28 cellular contexts compared by ENCODE assay signal in the genomic region with DNA sequence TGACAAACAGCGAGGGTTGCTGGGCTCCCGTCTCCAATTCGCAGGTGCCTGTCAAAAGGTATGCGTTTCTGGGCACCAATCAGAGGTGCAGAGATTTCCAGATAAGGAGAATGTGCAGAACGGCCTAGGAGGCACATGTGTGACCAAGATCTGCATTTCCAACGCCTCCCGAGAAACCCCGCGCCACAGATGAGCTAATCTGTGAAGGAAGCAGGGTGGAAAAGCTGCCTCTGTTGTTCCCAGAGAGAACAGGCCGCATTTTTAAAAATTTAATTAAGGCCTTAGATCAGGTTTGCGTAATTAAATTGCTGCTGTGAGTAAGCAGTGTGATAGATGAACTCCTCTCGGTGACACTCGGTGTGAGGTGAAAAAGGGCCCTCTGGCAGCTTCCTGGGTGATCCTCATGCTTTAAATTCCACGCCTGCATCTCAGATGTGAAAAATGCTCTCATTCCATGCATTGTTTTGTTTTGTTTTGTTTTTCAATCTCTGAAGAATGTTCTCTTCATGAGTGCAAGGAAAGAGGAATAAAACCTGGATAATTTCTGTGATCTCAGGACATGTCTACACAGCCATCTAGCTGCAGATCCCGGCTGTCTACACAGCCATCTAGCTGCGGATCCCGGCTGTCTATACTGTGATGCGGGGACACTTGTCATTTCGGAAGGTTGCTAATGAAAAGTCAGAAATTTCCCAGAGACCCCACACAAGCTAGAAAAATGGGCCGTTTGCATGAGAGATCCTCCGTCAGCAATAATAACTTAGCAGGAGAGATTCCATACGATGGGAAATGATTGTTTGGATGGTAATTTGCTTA.
DNase-seq lines count a peak whose midpoint lies in the region; ATAC-seq, FAIRE-seq and TF ChIP-seq lines count a peak whose summit lies in the region.
"Had no signal": no experiment of that assay in that cellular context is flagged by ENCODE, and none has a peak within 500 bp of the region (broad histone marks: within the 10 kb centered on the region; RNA-seq: fewer than 3 reads in every experiment).

No MANE protein-coding gene starts in this region.

- H3K36me3 Mint-ChIP-seq in astrocyte (ENCODE audit: low read depth, unreplicated experiment) = peaks cover 2% of the 10 kb centered on the region
- H3K36me3 Mint-ChIP-seq: activated naive CD8-positive, alpha-beta T cell; CD4-positive, CD25-positive, alpha-beta regulatory T cell; naive thymus-derived CD8-positive, alpha-beta T cell had no signal

- no peaks in the 10 kb centered on the region for H3K79me1 ChIP-seq in mesendoderm (ENCODE audit: low read length)

- peak; percentile 87 for FAIRE-seq in astrocyte (lab: Jason Lieb, UNC)
- FAIRE-seq: D721Med, TTC549 had no signal

- H3K4me1 Mint-ChIP-seq in astrocyte (ENCODE audit: low read depth, unreplicated experiment) = peaks cover 17% of the 10 kb centered on the region
- H3K4me1 Mint-ChIP-seq: activated CD4-positive, alpha-beta T cell treated with anti-CD3 and anti-CD28 coated beads for 36 hours; CD4-positive, CD25-positive, alpha-beta regulatory T cell; naive thymus-derived CD8-positive, alpha-beta T cell had no signal

- POLR2A ChIA-PET in AG04449 (lab: Yijun Ruan, JAX) = interaction anchor here (1.7 kb wide), 1 partner anchor 18 kb away, joined by 6 read pairs; no protein-coding TSS in a partner anchor

- peaks cover 6% of the 10 kb centered on the region for H3K4me1 ChIP-seq in astrocyte (ENCODE audit: insufficient read depth, low read length)
- peaks cover 5% of the 10 kb centered on the region for H3K4me1 ChIP-seq in mesendoderm (ENCODE audit: control insufficient read depth, low read depth, low read length)
- H3K4me1 ChIP-seq: spleen, upper lobe of right lung had no signal

- H3K23ac ChIP-seq in mesendoderm (ENCODE audit: low read length) = no peak overlapping the region

- no peak overlapping the region for H3K4ac ChIP-seq in mesendoderm (ENCODE audit: low read depth, low read length)

- H2BK120ac ChIP-seq in mesendoderm (ENCODE audit: low read depth, low read length) = no peak overlapping the region

- H3K9me3 Mint-ChIP-seq in astrocyte (ENCODE audit: unreplicated experiment) = peaks cover under 1% of the 10 kb centered on the region
- H3K9me3 Mint-ChIP-seq: H9; naive thymus-derived CD8-positive, alpha-beta T cell; T-helper 1 cell treated with Interleukin-12 subunit alpha and Interleukin-12 subunit beta and Interleukin-4 antibody, amounts not matched to agents 30 μg/mL and 1 μg/mL, for 36 hours had no signal

- no peak overlapping the region for H2AK5ac ChIP-seq in mesendoderm (ENCODE audit: low read length)

- WGBS in mesendoderm (ENCODE audit: extremely low coverage, insufficient coverage, low lambda C conversion rate) = no CpG with 5 or more reads among the region's 22 CpGs

- H4K20me1 ChIP-seq in astrocyte (ENCODE audit: insufficient read depth, low read length) = no peaks in the 10 kb centered on the region

- H3K27me3 ChIP-seq in astrocyte (ENCODE audit: insufficient read depth, low read length) (no peaks in the 10 kb centered on the region), mesendoderm (ENCODE audit: insufficient read depth, low read length, poor library complexity) (no peaks in the 10 kb centered on the region)
- H3K27me3 ChIP-seq: ovary, upper lobe of right lung had no signal

- H3K9me3 ChIP-seq in astrocyte (ENCODE audit: insufficient read depth, low read depth, low read length) = no peaks in the 10 kb centered on the region
- H3K9me3 ChIP-seq: ovary, spleen, upper lobe of right lung had no signal

- CTCF ChIA-PET in AG04449 (lab: Yijun Ruan, JAX) = interaction anchor here (1.1 kb wide), 1 partner anchor 63 kb away, joined by 3 read pairs; no protein-coding TSS in a partner anchor

- no peak overlapping the region for H3K18ac ChIP-seq in mesendoderm (ENCODE audit: low read length)

- TF ChIP-seq CTCF in AG04449 (IDR thresholded peaks at IDR 0.05; ENCODE audit: insufficient read depth, low read length, missing control alignments) (no peak), astrocyte (IDR thresholded peaks at IDR 0.05; ENCODE audit: insufficient read depth, low read depth, low read length) (no peak)

- H3K9ac ChIP-seq in astrocyte (ENCODE audit: low read length) (peak overlapping the region; percentile 35), mesendoderm (ENCODE audit: low read length) (no peak overlapping the region)

- H3K36me3 ChIP-seq in astrocyte (ENCODE audit: insufficient read depth, low read length) = no peaks in the 10 kb centered on the region
- H3K36me3 ChIP-seq in mesendoderm (ENCODE audit: control insufficient read depth, insufficient read depth, low read length) = no peaks in the 10 kb centered on the region
- H3K36me3 ChIP-seq: ovary, spleen, upper lobe of right lung had no signal

- peak; percentile 51 for DNase-seq in AG04449 (ENCODE audit: low read depth, low spot score)
- DNase-seq in GM04503 (ENCODE audit: low read depth) = peak; percentile 86
- peak; percentile 73 for DNase-seq in astrocyte (ENCODE audit: low read depth)
- peak; percentile 86 for DNase-seq in mesendoderm
- no peak for DNase-seq in effector CD8-positive, alpha-beta T cell (lab: John Stamatoyannopoulos, UW)
- DNase-seq in hypothalamus (lab: John Stamatoyannopoulos, UW) = no peak
- DNase-seq: activated CD4-positive, alpha-beta T cell treated with anti-CD3 and anti-CD28 coated beads for 36 hours; activated CD8-positive, alpha-beta T cell treated with anti-CD3 and anti-CD28 coated beads, Interleukin-2, amount 10 ng/mL, durations not matched to agents 7 days and 5 days; CD4-positive, CD25-positive, alpha-beta regulatory T cell; central memory CD4-positive, alpha-beta T cell; H9; islet precursor cell; midbrain; naive thymus-derived CD8-positive, alpha-beta T cell; NCI-H1105 treated with DMSO at 0.1 percent for 48 hours; NCI-H2029; NCI-H345; RPMI8226; spleen; stimulated activated CD4-positive, alpha-beta T cell treated with anti-CD3 and anti-CD28 coated beads, Interleukin-4, amount 100 ng/mL, for 1 hour had no signal

- H3K27ac ChIP-seq in astrocyte (ENCODE audit: low read depth, low read length) (no peak overlapping the region), mesendoderm (ENCODE audit: low read depth, low read length) (no peak overlapping the region)
- H3K27ac ChIP-seq: ovary, spleen, upper lobe of right lung had no signal

- H3K4me3 Mint-ChIP-seq in astrocyte (ENCODE audit: unreplicated experiment) = peak overlapping the region; percentile 14
- H3K4me3 Mint-ChIP-seq: activated CD4-positive, alpha-beta T cell treated with anti-CD3 and anti-CD28 coated beads for 36 hours; activated CD8-positive, alpha-beta T cell treated with anti-CD3 and anti-CD28 coated beads, Interleukin-2, amount 10 ng/mL, durations not matched to agents 7 days and 5 days; activated naive CD8-positive, alpha-beta T cell; CD4-positive, CD25-positive, alpha-beta regulatory T cell; H9; naive thymus-derived CD8-positive, alpha-beta T cell; T-helper 1 cell treated with Interleukin-12 subunit alpha and Interleukin-12 subunit beta and Interleukin-4 antibody, amounts not matched to agents 30 μg/mL and 1 μg/mL, for 36 hours had no signal

- H3K79me2 ChIP-seq in astrocyte (ENCODE audit: insufficient read depth, low read length) (no peaks in the 10 kb centered on the region), mesendoderm (ENCODE audit: control insufficient read depth, insufficient read depth, low read length) (no peaks in the 10 kb centered on the region)

- H2BK15ac ChIP-seq in mesendoderm (replicated peaks; ENCODE audit: low read depth) = no peak overlapping the region

- ATAC-seq in GM21515 (IDR thresholded peaks at IDR 0.05; ENCODE audit: unreplicated experiment) (no peak), GM18909 (IDR thresholded peaks at IDR 0.05; ENCODE audit: poor library complexity, unreplicated experiment) (no peak)
- ATAC-seq: activated CD4-positive, alpha-beta T cell treated with anti-CD3 and anti-CD28 coated beads for 36 hours; activated CD8-positive, alpha-beta T cell treated with anti-CD3 and anti-CD28 coated beads, Interleukin-2, amount 10 ng/mL, durations not matched to agents 7 days and 5 days; naive thymus-derived CD8-positive, alpha-beta T cell; upper lobe of right lung had no signal

- no peak overlapping the region for H3K4me3 ChIP-seq in AG04449 (ENCODE audit: low read depth, low read length)
- H3K4me3 ChIP-seq in astrocyte (ENCODE audit: insufficient read depth, low read depth, low read length) = no peak overlapping the region
- no peak overlapping the region for H3K4me3 ChIP-seq in mesendoderm (ENCODE audit: low read length)
- H3K4me3 ChIP-seq: ovary, spleen, upper lobe of right lung had no signal

- H3K4me2 ChIP-seq in astrocyte (ENCODE audit: low read length) = peak overlapping the region; percentile 5
- H3K4me2 ChIP-seq in mesendoderm (ENCODE audit: low read length) = no peak overlapping the region

- peaks cover 21% of the 10 kb centered on the region for H3K27me3 Mint-ChIP-seq in astrocyte (ENCODE audit: low read depth, unreplicated experiment)
- H3K27me3 Mint-ChIP-seq: activated CD4-positive, alpha-beta T cell treated with anti-CD3 and anti-CD28 coated beads for 36 hours; CD4-positive, CD25-positive, alpha-beta regulatory T cell had no signal

- no peak overlapping the region for H3K56ac ChIP-seq in mesendoderm (ENCODE audit: low read length)

- no peak overlapping the region for H4K5ac ChIP-seq in mesendoderm (ENCODE audit: low read length)

- no peak overlapping the region for H4K8ac ChIP-seq in mesendoderm (ENCODE audit: low read depth, low read length)

- H2AFZ ChIP-seq in astrocyte (ENCODE audit: low read depth, low read length) = no peak overlapping the region

- H2BK5ac ChIP-seq in mesendoderm (ENCODE audit: low read length) = no peak overlapping the region

- peak overlapping the region; percentile 69 for H3K27ac Mint-ChIP-seq in astrocyte (ENCODE audit: unreplicated experiment)
- H3K27ac Mint-ChIP-seq: activated CD4-positive, alpha-beta T cell treated with anti-CD3 and anti-CD28 coated beads for 36 hours; activated CD8-positive, alpha-beta T cell treated with anti-CD3 and anti-CD28 coated beads, Interleukin-2, amount 10 ng/mL, durations not matched to agents 7 days and 5 days; activated naive CD8-positive, alpha-beta T cell; H9; naive thymus-derived CD8-positive, alpha-beta T cell; T-helper 1 cell treated with Interleukin-12 subunit alpha and Interleukin-12 subunit beta and Interleukin-4 antibody, amounts not matched to agents 30 μg/mL and 1 μg/mL, for 36 hours had no signal

Comparison
In these comparisons a context has a peak if more than half of its experiments do, and no peak if none do; other contexts are left out.
1. DNase-seq: peak in AG04449 (single experiment), GM04503 (single experiment), astrocyte (single experiment) and mesendoderm (single experiment); none in effector CD8-positive, alpha-beta T cell (single experiment) and hypothalamus (0 of 51).